In genomic region chr3:171320721-171321120, GRCh38 we compare ENCODE assay signal across 11 cellular contexts.
DNase-seq lines count a peak whose midpoint lies in the region; ATAC-seq and TF ChIP-seq lines count a peak whose summit lies in the region.
"Had no signal": no experiment of that assay in that cellular context is flagged by ENCODE, and none has a peak within 500 bp of the region (broad histone marks: within the 10 kb centered on the region; RNA-seq: fewer than 3 reads in every experiment).

No MANE protein-coding gene starts in this region.

- H3K27ac ChIP-seq in thoracic aorta: peak overlapping the region; percentile 25 to 47

- ATAC-seq in thoracic aorta (ENCODE audit: insufficient number of reproducible peaks, low FRiP score, low read depth) (peak; percentile 86), HG02759 (IDR thresholded peaks at IDR 0.05; ENCODE audit: unreplicated experiment) (no peak), GM18502 (IDR thresholded peaks at IDR 0.05; ENCODE audit: poor library complexity, unreplicated experiment) (no peak)
- no peak for ATAC-seq in stimulated activated memory B cell treated with anti-CD40 and anti-IgM and Interleukin-4, amounts not matched to agents 10 μg/mL and 1 μg/mL and 100 μg/mL, for 72 hours

- no peaks in the 10 kb centered on the region for H3K27me3 Mint-ChIP-seq in stimulated activated memory B cell treated with anti-CD40 and anti-IgM and Interleukin-4, amounts not matched to agents 10 μg/mL and 1 μg/mL and 100 μg/mL, for 72 hours
- H3K27me3 Mint-ChIP-seq: activated naive CD8-positive, alpha-beta T cell treated with anti-CD3 and anti-CD28 coated beads for 36 hours had no signal

- H3K4me3 Mint-ChIP-seq in stimulated activated memory B cell treated with anti-CD40 and anti-IgM and Interleukin-4, amounts not matched to agents 10 μg/mL and 1 μg/mL and 100 μg/mL, for 72 hours: no peak overlapping the region
- H3K4me3 Mint-ChIP-seq: activated naive CD8-positive, alpha-beta T cell treated with anti-CD3 and anti-CD28 coated beads for 36 hours; T-helper 2 cell treated with Interferon-gamma antibody and Interleukin-4, amounts not matched to agents 5 μg/mL and 100 μg/mL, for 36 hours had no signal

- H3K4me1 ChIP-seq in thoracic aorta (ENCODE audit: control insufficient read depth in 1 of 2, low read depth in 2 of 2): peaks cover 10 to 26% of the 10 kb centered on the region in 2 donors

- no peak overlapping the region for H3K4me3 ChIP-seq in choroid plexus epithelial cell (ENCODE audit: low read depth, low read length)
- H3K4me3 ChIP-seq in thoracic aorta: peak overlapping the region; percentile 34

- no peaks in the 10 kb centered on the region for H3K4me1 Mint-ChIP-seq in stimulated activated memory B cell treated with anti-CD40 and anti-IgM and Interleukin-4, amounts not matched to agents 10 μg/mL and 1 μg/mL and 100 μg/mL, for 72 hours

- H3K9me3 Mint-ChIP-seq in stimulated activated memory B cell treated with anti-CD40 and anti-IgM and Interleukin-4, amounts not matched to agents 10 μg/mL and 1 μg/mL and 100 μg/mL, for 72 hours: no peaks in the 10 kb centered on the region
- H3K9me3 Mint-ChIP-seq: T-helper 2 cell treated with Interferon-gamma antibody and Interleukin-4, amounts not matched to agents 5 μg/mL and 100 μg/mL, for 36 hours had no signal

- no peaks in the 10 kb centered on the region for H3K36me3 ChIP-seq in thoracic aorta

- no peaks in the 10 kb centered on the region for H3K9me3 ChIP-seq in thoracic aorta

- H3K36me3 Mint-ChIP-seq in stimulated activated memory B cell treated with anti-CD40 and anti-IgM and Interleukin-4, amounts not matched to agents 10 μg/mL and 1 μg/mL and 100 μg/mL, for 72 hours: no peaks in the 10 kb centered on the region

- DNase-seq in NCI-H2227 treated with DMSO at 0.1 percent for 48 hours (lab: John Stamatoyannopoulos, UW) (peak; percentile 43), choroid plexus epithelial cell (ENCODE audit: low read depth) (peak; percentile 83), medulla oblongata (ENCODE audit: extremely low spot score) (peak; percentile 64), thoracic aorta (ENCODE audit: low spot score) (no peak)
- DNase-seq: activated CD8-positive, alpha-beta memory T cell treated with anti-CD3 and anti-CD28 coated beads for 24 hours; activated naive CD8-positive, alpha-beta T cell treated with anti-CD3 and anti-CD28 coated beads for 36 hours; NCI-H1092 treated with DMSO at 0.1 percent for 48 hours had no signal

- TF ChIP-seq CTCF in choroid plexus epithelial cell (conservative IDR thresholded peaks at IDR 0.05; ENCODE audit: low read depth, low read length) (no peak), thoracic aorta (IDR thresholded peaks at IDR 0.05) (no peak)

- H3K27ac Mint-ChIP-seq in stimulated activated memory B cell treated with anti-CD40 and anti-IgM and Interleukin-4, amounts not matched to agents 10 μg/mL and 1 μg/mL and 100 μg/mL, for 72 hours: no peak overlapping the region
- H3K27ac Mint-ChIP-seq: activated naive CD8-positive, alpha-beta T cell treated with anti-CD3 and anti-CD28 coated beads for 36 hours; T-helper 2 cell treated with Interferon-gamma antibody and Interleukin-4, amounts not matched to agents 5 μg/mL and 100 μg/mL, for 36 hours had no signal

- H3K27me3 ChIP-seq in thoracic aorta (replicated peaks; ENCODE audit: insufficient read depth): no peaks in the 10 kb centered on the region
